Comparison of ENCODE assay signal across 9 cellular contexts in genomic region chr10:87866575-87866974, GRCh38. TPM values are rescaled to one million over a fixed set of nuclear protein-coding genes. Genes with fewer than 3 reads are reported as not detected.
DNase-seq lines count a peak whose midpoint lies in the region; ATAC-seq and TF ChIP-seq lines count a peak whose summit lies in the region.
"Had no signal": no experiment of that assay in that cellular context is flagged by ENCODE, and none has a peak within 500 bp of the region (broad histone marks: within the 10 kb centered on the region; RNA-seq: fewer than 3 reads in every experiment).

No MANE protein-coding gene starts in this region.

- H3K4me1 ChIP-seq in OCI-LY3 (ENCODE audit: low read length) (peaks cover 21% of the 10 kb centered on the region), endodermal cell (ENCODE audit: control insufficient read depth, insufficient read depth, low read length) (peaks cover 9% of the 10 kb centered on the region)

- H3K27me3 ChIP-seq in OCI-LY3 (ENCODE audit: low read depth, low read length) (no peaks in the 10 kb centered on the region), endodermal cell (ENCODE audit: control insufficient read depth, insufficient read depth, low read length, poor library complexity, severe bottlenecking) (no peaks in the 10 kb centered on the region)

- 60% methylated on average over 2 to 3 of the region's 3 CpGs for WGBS in endodermal cell (ENCODE audit: insufficient coverage in 1 of 2, insufficient read length in 1 of 2), 2 experiments

- peaks cover 16% of the 10 kb centered on the region for H3K36me3 ChIP-seq in OCI-LY3 (replicated peaks; ENCODE audit: low read depth, low read length)
- H3K36me3 ChIP-seq in endodermal cell (ENCODE audit: control insufficient read depth, insufficient read depth, low read length) = peaks cover 4% of the 10 kb centered on the region

- peak overlapping the region; percentile 85 for H3K4me2 ChIP-seq in OCI-LY3 (ENCODE audit: low read length)

- H3K9me3 Mint-ChIP-seq in endodermal cell = no peaks in the 10 kb centered on the region
- no peaks in the 10 kb centered on the region for H3K9me3 Mint-ChIP-seq in osteocyte (ENCODE audit: unreplicated experiment)

- H3K27me3 Mint-ChIP-seq in endodermal cell (ENCODE audit: insufficient read depth) = no peaks in the 10 kb centered on the region
- H3K27me3 Mint-ChIP-seq in osteocyte (ENCODE audit: unreplicated experiment) = no peaks in the 10 kb centered on the region

- no peak for ATAC-seq in GM21360 (IDR thresholded peaks at IDR 0.05; ENCODE audit: unreplicated experiment)
- no peak for ATAC-seq in HG03520 (IDR thresholded peaks at IDR 0.05; ENCODE audit: unreplicated experiment)

- peak; percentile 17 for DNase-seq in Caki2 (ENCODE audit: low read depth)
- DNase-seq in endodermal cell = no peak
- DNase-seq in osteocyte (ENCODE audit: extremely low spot score, unreplicated experiment) = no peak
- no peak for DNase-seq in NCI-H82 treated with DMSO at 0.1 percent for 48 hours (lab: John Stamatoyannopoulos, UW; ENCODE audit: unreplicated experiment)
- no peak for DNase-seq in DMS 273 (lab: John Stamatoyannopoulos, UW; ENCODE audit: unreplicated experiment)
- DNase-seq: NCI-H748 treated with DMSO at 0.1 percent for 48 hours had no signal

- H2AFZ ChIP-seq in OCI-LY3 (ENCODE audit: low read depth, low read length) = no peak overlapping the region

- H3K9me3 ChIP-seq in OCI-LY3 (ENCODE audit: insufficient read depth, low read length) = no peaks in the 10 kb centered on the region
- no peaks in the 10 kb centered on the region for H3K9me3 ChIP-seq in endodermal cell (ENCODE audit: control insufficient read depth, low read length)

- H3K27ac ChIP-seq in OCI-LY3 (ENCODE audit: low read length) = no peak overlapping the region
- no peak overlapping the region for H3K27ac ChIP-seq in endodermal cell (ENCODE audit: low read depth, low read length)

- H3K9ac ChIP-seq in OCI-LY3 (ENCODE audit: low read length) (peak overlapping the region; percentile 91), endodermal cell (ENCODE audit: extremely low read depth, low read length, poor library complexity, severe bottlenecking) (peak overlapping the region; percentile 36)

- peaks cover 6% of the 10 kb centered on the region for H3K36me3 Mint-ChIP-seq in endodermal cell (ENCODE audit: low read depth)
- H3K36me3 Mint-ChIP-seq in osteocyte (ENCODE audit: unreplicated experiment) = peaks cover 3% of the 10 kb centered on the region

- TF ChIP-seq CTCF in OCI-LY3 (IDR thresholded peaks at IDR 0.05; ENCODE audit: low read depth, low read length) (no peak), endodermal cell (conservative IDR thresholded peaks at IDR 0.05) (no peak), osteocyte (IDR thresholded peaks at IDR 0.05) (no peak)

- in situ Hi-C loops in Caki2 (cut with HindIII; ENCODE audit: low pct_unique_long_range_greater_than_20kb, low sequenced_read_pairs) = loop anchor here (25.0 kb wide), 1 partner anchor 696 kb away; no protein-coding TSS in a partner anchor

- peaks cover 63% of the 10 kb centered on the region for H4K20me1 ChIP-seq in OCI-LY3 (ENCODE audit: insufficient read depth, low read length)

- H3K4me3 Mint-ChIP-seq in endodermal cell (peak overlapping the region; percentile 90), osteocyte (ENCODE audit: unreplicated experiment) (peak overlapping the region; percentile 95)

- peaks cover 87% of the 10 kb centered on the region for H3K79me2 ChIP-seq in OCI-LY3 (ENCODE audit: low read length)

- H3K4me1 Mint-ChIP-seq in endodermal cell (peaks cover 30% of the 10 kb centered on the region), osteocyte (ENCODE audit: unreplicated experiment) (peaks cover 45% of the 10 kb centered on the region)

- H3K27ac Mint-ChIP-seq in endodermal cell (no peak overlapping the region), osteocyte (ENCODE audit: unreplicated experiment) (peak overlapping the region; percentile 77)

- peak overlapping the region; percentile 96 for H3K4me3 ChIP-seq in OCI-LY3 (ENCODE audit: low read length)
- H3K4me3 ChIP-seq in endodermal cell (ENCODE audit: low read length) = peak overlapping the region; percentile 95

RNA-seq across cellular contexts. Expression of gene PTEN, which starts 3.1 kb away (rescaled TPM):
- 26.4 and 45.6 TPM in 2 replicates for total RNA-seq in Caki2 (2014; rRNA removed; shearing (Covaris generic); ENCODE audit: low replicate concordance)
- total RNA-seq in endodermal cell (10 to 100 TPM; 41.7 to 45.0 TPM), osteocyte (67.6 and 69.3 TPM in 2 replicates)
- polyA plus RNA-seq in endodermal cell (2013, experiment 1 of 2) = 43.7 TPM
- polyA plus RNA-seq in endodermal cell (2013, experiment 2 of 2) = 40.6 TPM

RNA-seq across cellular contexts. Expression of gene KLLN, which starts 3.2 kb away (rescaled TPM):
- 0.54 TPM in 1 of 2 replicates, not detected in the other for total RNA-seq in Caki2 (2014; rRNA removed; shearing (Covaris generic); ENCODE audit: low replicate concordance)
- total RNA-seq in endodermal cell (under 1 TPM; 0.49 to 0.51 TPM), osteocyte (0.39 and 0.46 TPM in 2 replicates)
- 0.78 TPM for polyA plus RNA-seq in endodermal cell (2013, experiment 1 of 2)
- polyA plus RNA-seq in endodermal cell (2013, experiment 2 of 2) = 0.91 TPM

RNA-seq across cellular contexts. Expression of gene ATAD1, which starts 48.5 kb away (rescaled TPM):
- total RNA-seq in Caki2 (2014; rRNA removed; shearing (Covaris generic); ENCODE audit: low replicate concordance) = 22.6 and 37.7 TPM in 2 replicates
- 10 to 100 TPM; 55.4 to 68.0 TPM for total RNA-seq in endodermal cell
- 47.6 TPM for polyA plus RNA-seq in endodermal cell (2013, experiment 1 of 2)
- 44.3 TPM for polyA plus RNA-seq in endodermal cell (2013, experiment 2 of 2)
- 61.1 and 63.2 TPM in 2 replicates for total RNA-seq in osteocyte
